Comparison of ENCODE assay signal across 7 cellular contexts in the genomic region with DNA sequence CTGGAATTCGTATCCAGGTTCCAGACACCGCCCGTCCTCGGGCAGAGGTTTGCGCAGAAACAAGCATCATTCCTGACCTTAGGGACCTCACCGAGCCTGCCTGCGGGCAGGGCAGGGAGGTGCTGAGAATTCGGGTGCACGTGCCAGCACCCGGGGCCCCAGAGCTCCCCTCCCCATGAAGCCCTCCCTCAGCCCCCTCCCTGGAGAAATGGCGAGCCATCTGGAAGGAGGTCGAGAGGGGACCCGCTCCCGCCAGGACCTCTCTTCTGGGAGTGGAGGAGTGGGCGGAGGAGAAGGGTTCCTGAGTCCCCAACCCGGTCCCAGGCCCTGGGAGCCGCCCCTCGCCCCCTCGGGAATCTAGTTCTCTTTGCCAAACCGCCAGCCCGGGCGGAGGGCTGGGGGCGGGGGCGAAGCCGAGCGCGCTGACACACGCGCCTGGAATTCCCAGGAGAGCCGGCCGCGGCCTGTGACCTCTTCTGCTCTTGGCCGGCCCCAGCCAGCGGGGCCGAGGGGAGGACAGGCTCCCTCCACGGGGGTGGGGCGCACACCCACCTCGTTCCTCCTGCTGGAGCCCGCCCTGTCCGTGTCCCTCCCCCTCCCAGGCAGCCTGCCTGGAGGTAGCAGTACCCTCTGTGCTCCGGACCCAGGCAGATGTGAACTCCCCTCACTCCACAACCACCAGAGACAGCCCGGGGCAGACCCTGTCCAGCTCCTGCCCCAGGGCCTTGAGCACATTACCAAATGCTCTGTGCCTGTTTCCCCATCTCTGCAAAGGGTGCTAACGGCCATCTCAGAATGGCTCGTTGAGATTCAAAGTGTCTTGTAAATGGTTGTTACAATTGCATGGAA. TPM values are rescaled to one million over a fixed set of nuclear protein-coding genes. Genes with fewer than 3 reads are reported as not detected.
DNase-seq lines count a peak whose midpoint lies in the region; ATAC-seq and TF ChIP-seq lines count a peak whose summit lies in the region.

No MANE protein-coding gene starts in this region.

- TF ChIP-seq CTCF in GM23338 (conservative IDR thresholded peaks at IDR 0.05; ENCODE audit: low read depth in 2 of 2) (no peak), ovary (IDR thresholded peaks at IDR 0.05) (no peak)

- no peak for TF ChIP-seq POLR2A in ovary (IDR thresholded peaks at IDR 0.05)

- H3K27me3 ChIP-seq in GM23338 (ENCODE audit: insufficient read depth) (peaks cover 50% of the 10 kb centered on the region), SJSA1 (replicated peaks) (no peaks in the 10 kb centered on the region), ovary (no peaks in the 10 kb centered on the region)

- ATAC-seq in GM23338, result peak; percentile 16
- no peak for ATAC-seq in GM18502 (IDR thresholded peaks at IDR 0.05; ENCODE audit: poor library complexity, unreplicated experiment)

- H4K20me1 ChIP-seq in GM23338 (replicated peaks; ENCODE audit: insufficient read depth), result no peaks in the 10 kb centered on the region

- peak overlapping the region; percentile 73 for H3K4me3 Mint-ChIP-seq in GM23338

- peak overlapping the region; percentile 66 for H3K4me3 ChIP-seq in GM23338
- H3K4me3 ChIP-seq in SJSA1, result peak overlapping the region; percentile 40
- peak overlapping the region; percentile 37 for H3K4me3 ChIP-seq in ovary

- H3K27me3 Mint-ChIP-seq in GM23338 (ENCODE audit: insufficient read depth, low read depth, poor library complexity), result peaks cover 35% of the 10 kb centered on the region

- H3K27ac ChIP-seq in GM23338 (ENCODE audit: low read depth) (no peak overlapping the region), SJSA1 (peak overlapping the region; percentile 42), ovary (peak overlapping the region in 1 of 2 donors; percentile 50)

- no peak for TF ChIP-seq EP300 in ovary (IDR thresholded peaks at IDR 0.05)

- no peaks in the 10 kb centered on the region for H3K36me3 Mint-ChIP-seq in GM23338 (ENCODE audit: low read depth)

- H3K4me1 Mint-ChIP-seq in GM23338, result 0 out of 3 replicates have a peak, but pooled peaks cover 2% of the 10 kb centered on the region

- no peaks in the 10 kb centered on the region for H3K9me2 ChIP-seq in GM23338 (ENCODE audit: insufficient read depth)

- peak overlapping the region; percentile 85 for H3K4me2 ChIP-seq in GM23338

- 0 out of 2 replicates have a peak, but pooled peaks cover 5% of the 10 kb centered on the region for H3F3A ChIP-seq in GM23338 (replicated peaks; ENCODE audit: low read depth)

- intact Hi-C loops in ovary (cut with DNase I), result no loop called here

- no peaks in the 10 kb centered on the region; the same call in 1 of the 2 replicates for H3K4me1 ChIP-seq in GM23338 (ENCODE audit: insufficient read depth)
- peaks cover 61% of the 10 kb centered on the region for H3K4me1 ChIP-seq in SJSA1 (replicated peaks)
- H3K4me1 ChIP-seq in ovary (ENCODE audit: insufficient read depth), result peaks cover 12% of the 10 kb centered on the region

- DNase-seq in GM23338 (ENCODE audit: low spot score) (peak; percentile 78), SJSA1 (ENCODE audit: low read depth in 1 of 2, low spot score in 2 of 2) (peak; percentile 81 to 82), fibroblast of gingiva (ENCODE audit: low read depth) (peak; percentile 70), ovary (peak; percentile 74 to 88 (median 80)), T-helper 9 cell (no peak), OCI-M2 (lab: John Stamatoyannopoulos, UW; ENCODE audit: unreplicated experiment) (no peak)

- no peaks in the 10 kb centered on the region; the same call in 2 of the 3 replicates for H3K9me3 Mint-ChIP-seq in GM23338

- H2AFZ ChIP-seq in GM23338, result peak overlapping the region; percentile 81; the same call in 1 of the 2 replicates

- no peak overlapping the region for H3K27ac Mint-ChIP-seq in GM23338

- H3K9me3 ChIP-seq in SJSA1 (replicated peaks) (no peaks in the 10 kb centered on the region), ovary (no peaks in the 10 kb centered on the region)

- H3K36me3 ChIP-seq in GM23338 (ENCODE audit: insufficient read depth) (no peaks in the 10 kb centered on the region), SJSA1 (0 out of 2 replicates have a peak, but pooled peaks cover 5% of the 10 kb centered on the region), ovary (no peaks in the 10 kb centered on the region)

- 2 to 7% (median 4%) methylated on average over 40 to 44 of the region's 44 CpGs for WGBS in ovary, 3 donors

- no peaks in the 10 kb centered on the region for H3K79me2 ChIP-seq in GM23338 (replicated peaks; ENCODE audit: insufficient read depth)

TF ChIP-seq in GM23338, 12 proteins besides CTCF, POLR2A, EP300 and RAD21:
- TF ChIP-seq NANOG (IDR thresholded peaks at IDR 0.05; ENCODE audit: borderline replicate concordance) (no peak), EZH2 (IDR thresholded peaks at IDR 0.05; ENCODE audit: low read depth, unreplicated experiment) (peak; percentile 71)
TF ChIP-seq in GM23338: peak in this region for 1.

RNA-seq across cellular contexts. Expression of a gene that starts 23.0 kb away (rescaled TPM):
- 0.14 TPM in 1 of 2 replicates, not detected in the other for total RNA-seq in GM23338 (2014; rRNA removed; shearing (Covaris generic))
- polyA plus RNA-seq in GM23338 (2016; fragmentation: Nextera tagmentation; extraction: Ambion mirVana) (0.09 TPM in 1 of 2 replicates, not detected in the other), ovary (under 1 TPM; 0.27 to 0.45 TPM)
- total RNA-seq in SJSA1 (2014; rRNA removed; shearing (Covaris generic)), result not detected in 2 replicates
- total RNA-seq in ovary, result 1 to 10 TPM in 1 of 7 donors, under 1 TPM in 6; 0.35 to 2.0 (median 0.79) TPM

Comparison
In these comparisons a context has a peak if more than half of its experiments do, and no peak if none do; other contexts are left out.
1. DNase-seq: peak in GM23338 (single experiment), SJSA1 (2 of 2), fibroblast of gingiva (single experiment) and ovary (5 of 5); none in T-helper 9 cell (single experiment) and OCI-M2 (single experiment).
2. Peak in every context shown above with its lines, with median percentiles within 50 percentile points of each other: H3K4me3 ChIP-seq.